ENCODE assay signal across 1 cellular context in the genomic region with DNA sequence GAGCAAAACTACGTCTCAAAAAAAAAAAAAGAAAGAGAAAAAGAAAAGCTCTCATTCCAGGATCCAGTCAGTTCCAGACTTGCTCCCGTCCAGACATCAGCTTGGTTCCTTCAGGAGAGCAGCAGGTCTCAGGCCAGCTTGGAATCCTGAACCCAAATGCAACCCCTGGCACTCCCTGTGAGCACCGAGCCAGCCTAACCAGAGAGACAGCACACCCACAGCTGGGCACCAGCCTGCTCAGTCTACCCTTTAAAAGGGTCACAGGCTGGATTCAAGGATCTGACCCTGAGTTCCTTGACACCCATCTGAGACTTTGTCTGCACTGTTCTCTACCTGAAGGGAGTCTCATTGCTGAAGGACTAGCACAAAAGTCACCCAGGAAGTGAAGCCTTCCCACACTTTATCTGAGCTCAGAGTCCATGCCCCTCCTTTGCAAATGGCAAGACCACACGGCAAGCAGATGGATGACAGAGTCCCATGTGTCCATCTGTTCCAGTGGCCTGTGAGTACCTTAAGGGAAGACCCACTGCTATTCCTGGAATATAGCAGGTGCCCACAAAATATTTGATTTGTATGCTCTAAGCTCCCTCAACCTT.
TF ChIP-seq lines count a peak whose summit lies in the region.

No MANE protein-coding gene starts in this region.

TF ChIP-seq in H1, 55 proteins besides CTCF, POLR2A, EP300 and RAD21:
- TF ChIP-seq CBX5 (IDR thresholded peaks at IDR 0.05; ENCODE audit: low read depth, low read length) (no peak), HDAC6 (IDR thresholded peaks at IDR 0.05; ENCODE audit: low read depth, low read length) (no peak), SP2 (IDR thresholded peaks at IDR 0.05; ENCODE audit: low read length) (no peak), CBX8 (IDR thresholded peaks at IDR 0.05; ENCODE audit: borderline replicate concordance, low read depth, low read length) (no peak), KDM5A (IDR thresholded peaks at IDR 0.05; ENCODE audit: low read length) (no peak), EZH2 (IDR thresholded peaks at IDR 0.05; ENCODE audit: low read depth, low read length, severe bottlenecking) (no peak), RBBP5 (IDR thresholded peaks at IDR 0.05; ENCODE audit: borderline replicate concordance, low read depth, low read length) (no peak), JUND (IDR thresholded peaks at IDR 0.05; ENCODE audit: low read length) (no peak), RFX5 (IDR thresholded peaks at IDR 0.05; ENCODE audit: borderline replicate concordance, low read depth, low read length) (no peak)
- TF ChIP-seq, protein P1, sequence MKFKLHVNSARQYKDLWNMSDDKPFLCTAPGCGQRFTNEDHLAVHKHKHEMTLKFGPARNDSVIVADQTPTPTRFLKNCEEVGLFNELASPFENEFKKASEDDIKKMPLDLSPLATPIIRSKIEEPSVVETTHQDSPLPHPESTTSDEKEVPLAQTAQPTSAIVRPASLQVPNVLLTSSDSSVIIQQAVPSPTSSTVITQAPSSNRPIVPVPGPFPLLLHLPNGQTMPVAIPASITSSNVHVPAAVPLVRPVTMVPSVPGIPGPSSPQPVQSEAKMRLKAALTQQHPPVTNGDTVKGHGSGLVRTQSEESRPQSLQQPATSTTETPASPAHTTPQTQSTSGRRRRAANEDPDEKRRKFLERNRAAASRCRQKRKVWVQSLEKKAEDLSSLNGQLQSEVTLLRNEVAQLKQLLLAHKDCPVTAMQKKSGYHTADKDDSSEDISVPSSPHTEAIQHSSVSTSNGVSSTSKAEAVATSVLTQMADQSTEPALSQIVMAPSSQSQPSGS (IDR thresholded peaks at IDR 0.05; ENCODE audit: low read length) = no peak
